Comparison of ENCODE assay signal across 14 cellular contexts in genomic region chr16:65532846-65533245, GRCh38.
DNase-seq lines count a peak whose midpoint lies in the region; ATAC-seq and TF ChIP-seq lines count a peak whose summit lies in the region.
"Had no signal": no experiment of that assay in that cellular context is flagged by ENCODE, and none has a peak within 500 bp of the region (broad histone marks: within the 10 kb centered on the region; RNA-seq: fewer than 3 reads in every experiment).

No MANE protein-coding gene starts in this region.

- H3K4me3 Mint-ChIP-seq in MCF 10A (ENCODE audit: unreplicated experiment) (no peak overlapping the region), brain (peak overlapping the region in 3 of 5 experiments; percentile 53 to 78 (median 59)), mesothelial cell of epicardium (no peak overlapping the region)
- H3K4me3 Mint-ChIP-seq: CD14-positive monocyte; CD8-positive, alpha-beta T cell had no signal

- H3K36me3 ChIP-seq in mammary epithelial cell (ENCODE audit: insufficient read depth, low read length) (no peaks in the 10 kb centered on the region), spleen (no peaks in the 10 kb centered on the region)

- no peak overlapping the region for H3K27ac ChIP-seq in mammary epithelial cell (ENCODE audit: insufficient read depth, low read depth, low read length)
- peak overlapping the region in 6 of 8 donors; percentile 18 to 75 (median 67) for H3K27ac ChIP-seq in spleen

- dilution Hi-C loops in mammary epithelial cell (cut with HindIII; ENCODE audit: low sequenced_read_pairs), result no loop called here

- in situ Hi-C loops in mammary epithelial cell (cut with MboI; ENCODE audit: low sequenced_read_pairs in 2 of 2), result no loop called here

- no peaks in the 10 kb centered on the region for H3K36me3 Mint-ChIP-seq in MCF 10A (ENCODE audit: insufficient read depth, unreplicated experiment)
- no peaks in the 10 kb centered on the region for H3K36me3 Mint-ChIP-seq in brain
- no peaks in the 10 kb centered on the region for H3K36me3 Mint-ChIP-seq in mesothelial cell of epicardium
- H3K36me3 Mint-ChIP-seq: CD14-positive monocyte; CD8-positive, alpha-beta T cell had no signal

- H3K4me1 ChIP-seq in mammary epithelial cell (ENCODE audit: insufficient read depth, low read length) (peaks cover 14% of the 10 kb centered on the region), spleen (no peaks in the 10 kb centered on the region)

- WGBS in mammary epithelial cell (ENCODE audit: low coverage, missing lambda C conversion rate), result 63% methylated on average over 2 of the region's 2 CpGs
- WGBS in spleen, 5 donors, result 80 to 96% (median 84%) methylated on average over 2 of the region's 2 CpGs

- BruUV-seq in mammary epithelial cell (replicated peaks; lab: Mats Ljungman, UMichigan), result no TSS peak
- BruUV-seq in MCF 10A (replicated peaks; lab: Mats Ljungman, UMichigan), result no TSS peak

- H3K27ac Mint-ChIP-seq in MCF 10A (ENCODE audit: low read depth, unreplicated experiment) (no peak overlapping the region), brain (peak overlapping the region in 2 of 5 experiments; percentile 32 to 41), mesothelial cell of epicardium (peak overlapping the region; percentile 62)
- H3K27ac Mint-ChIP-seq: CD14-positive monocyte; CD8-positive, alpha-beta T cell had no signal

- H3K4me3 ChIP-seq in mammary epithelial cell (replicated peaks in 1 of 3; ENCODE audit: insufficient read depth in 1 of 3, low read depth in 2 of 3, low read length in 3 of 3) (no peak overlapping the region), spleen (no peak overlapping the region)

- H3K4me2 ChIP-seq in mammary epithelial cell (ENCODE audit: insufficient read depth, low read depth, low read length), result no peak overlapping the region

- CTCF ChIA-PET in mammary epithelial cell (lab: Charles Lee; ENCODE audit: low non-redundant PET) (no interaction called here), MCF 10A (lab: Yijun Ruan, JAX) (no interaction called here)

- no peaks in the 10 kb centered on the region for H3K79me2 ChIP-seq in mammary epithelial cell (ENCODE audit: insufficient read depth, low read length)

- H4K20me1 ChIP-seq in mammary epithelial cell (ENCODE audit: insufficient read depth, low read length), result no peaks in the 10 kb centered on the region

- H3K9me3 ChIP-seq in mammary epithelial cell (replicated peaks; ENCODE audit: insufficient read depth, low read length) (no peaks in the 10 kb centered on the region), spleen (peaks cover 0 to 9% (median 0%) of the 10 kb centered on the region in 8 donors)

- H3K4me1 Mint-ChIP-seq in MCF 10A (ENCODE audit: insufficient read depth, unreplicated experiment), result no peaks in the 10 kb centered on the region
- peaks cover 16% of the 10 kb centered on the region for H3K4me1 Mint-ChIP-seq in brain
- peaks cover 11% of the 10 kb centered on the region for H3K4me1 Mint-ChIP-seq in mesothelial cell of epicardium
- H3K4me1 Mint-ChIP-seq: CD14-positive monocyte had no signal

- DNase-seq in mammary epithelial cell, result no peak
- DNase-seq in MCF 10A (ENCODE audit: unreplicated experiment), result no peak
- no peak for DNase-seq in mesothelial cell of epicardium (ENCODE audit: low spot score in 2 of 2, unreplicated experiment in 2 of 2)
- DNase-seq in spleen, result no peak
- no peak for DNase-seq in AG08395 (ENCODE audit: low spot score)
- no peak for DNase-seq in activated naive CD4-positive, alpha-beta T cell (lab: John Stamatoyannopoulos, UW)
- DNase-seq: CD8-positive, alpha-beta T cell; DND-41; GDM1; HCEC 1CT; HFFc6 had no signal

- no peaks in the 10 kb centered on the region for H3K27me3 Mint-ChIP-seq in MCF 10A (ENCODE audit: insufficient read depth, unreplicated experiment)
- no peaks in the 10 kb centered on the region for H3K27me3 Mint-ChIP-seq in brain
- peaks cover 3% of the 10 kb centered on the region for H3K27me3 Mint-ChIP-seq in mesothelial cell of epicardium (ENCODE audit: low read depth)

- H3K9me3 Mint-ChIP-seq in MCF 10A (ENCODE audit: unreplicated experiment) (peaks cover 39% of the 10 kb centered on the region), brain (peaks cover 0 to 6% (median 0%) of the 10 kb centered on the region in 5 experiments), mesothelial cell of epicardium (no peaks in the 10 kb centered on the region)

- TF ChIP-seq CTCF in mammary epithelial cell (conservative IDR thresholded peaks at IDR 0.05 in 1 of 2, IDR thresholded peaks at IDR 0.05 in 1 of 2; ENCODE audit: extremely low read depth in 1 of 2, insufficient read depth in 1 of 2, low read depth in 1 of 2, low read length in 2 of 2) (no peak), MCF 10A (IDR thresholded peaks at IDR 0.05; ENCODE audit: unreplicated experiment) (no peak), brain (conservative IDR thresholded peaks at IDR 0.05) (no peak), mesothelial cell of epicardium (IDR thresholded peaks at IDR 0.05; ENCODE audit: unreplicated experiment) (no peak), spleen (IDR thresholded peaks at IDR 0.05 in 8 of 11, conservative IDR thresholded peaks at IDR 0.05 in 3 of 11) (no peak)

- POLR2A ChIA-PET in MCF 10A (lab: Yijun Ruan, JAX), result no interaction called here

- no peak for TF ChIP-seq POLR2A in spleen (IDR thresholded peaks at IDR 0.05)

- ATAC-seq in GM21515 (IDR thresholded peaks at IDR 0.05; ENCODE audit: unreplicated experiment), result no peak
- ATAC-seq: CD8-positive, alpha-beta T cell had no signal

- H3K27me3 ChIP-seq in mammary epithelial cell (ENCODE audit: insufficient read depth, low read length), result no peaks in the 10 kb centered on the region
- no peaks in the 10 kb centered on the region for H3K27me3 ChIP-seq in spleen (replicated peaks in 1 of 7)

- intact Hi-C loops in mammary epithelial cell (cut with micrococcal nuclease), result loop anchor here (2.0 kb wide), 1 partner anchor 14 kb away; no protein-coding TSS in a partner anchor
- intact Hi-C loops in MCF 10A (cut with micrococcal nuclease), result no loop called here
- intact Hi-C loops in spleen (cut with DNase I; ENCODE audit: low total_unique reads), result no loop called here

- no peak overlapping the region for H3K9ac ChIP-seq in mammary epithelial cell (ENCODE audit: insufficient read depth, low read length)

- H2AFZ ChIP-seq in mammary epithelial cell (ENCODE audit: low read depth, low read length), result peak overlapping the region; percentile 76

Comparison
In these comparisons a context has a peak if more than half of its experiments do, and no peak if none do; other contexts are left out.
1. H3K4me3 Mint-ChIP-seq: peak in brain (3 of 5); none in MCF 10A (single experiment) and mesothelial cell of epicardium (single experiment).